In genomic region chr5:37370864-37371726, GRCh38 we compare ENCODE assay signal across 8 cellular contexts. TPM values are rescaled to one million over a fixed set of nuclear protein-coding genes. Genes with fewer than 3 reads are reported as not detected.
A peak's percentile ranks its signal among the peaks of the same experiment; 100 is the strongest.
DNase-seq lines count a peak whose midpoint lies in the region; ATAC-seq and TF ChIP-seq lines count a peak whose summit lies in the region.

NUP155 (minus strand) TSS chr5:37371106; CDS start chr5:37370977, 129 bp downstream.

- H3K27ac Mint-ChIP-seq in CD14-positive monocyte = peak within 1 kb of the TSS; percentile 91 to 98 (median 94)

- H3K4me3 ChIP-seq in liver (ENCODE audit: low read depth in 1 of 3, low read length in 3 of 3) = peak within 1 kb of the TSS; percentile 88 to 99 (median 90)

- peaks cover 25% of the 10 kb centered on the region for H3K4me1 Mint-ChIP-seq in CD14-positive monocyte

- no peaks in the 10 kb centered on the region for H3K9me3 ChIP-seq in liver (ENCODE audit: control insufficient read depth in 4 of 4, low read length in 3 of 4)

- DNase-seq in CD14-positive monocyte (ENCODE audit: low spot score) (peak; percentile 88), NCI-H774 (lab: John Stamatoyannopoulos, UW) (peak; percentile 94), dermis microvascular lymphatic vessel endothelial cell (ENCODE audit: low read depth in 2 of 2) (peak; percentile 81 to 95)
- peak; percentile 85 to 87 for DNase-seq in activated CD4-positive, alpha-beta T cell treated with anti-CD3 and anti-CD28 coated beads, Interleukin-2, amount 50 U/mL, for 4 hours
- peak; percentile 92 for DNase-seq in stimulated activated CD4-positive, alpha-beta T cell treated with anti-CD3 and anti-CD28 coated beads, Interleukin-4, amount 100 ng/mL, for 24 hours

- WGBS in liver = 3% methylated on average over 49 of the region's 49 CpGs

- no peak for TF ChIP-seq CTCF in CD14-positive monocyte (IDR thresholded peaks at IDR 0.05)
- no peak for TF ChIP-seq CTCF in liver (IDR thresholded peaks at IDR 0.05; ENCODE audit: low read depth, low read length, missing input control)

- peaks cover 4 to 21% (median 20%) of the 10 kb centered on the region in 4 donors for H3K4me1 ChIP-seq in liver (ENCODE audit: control insufficient read depth in 4 of 4, insufficient read depth in 4 of 4, low read length in 3 of 4)

- intact Hi-C loops in CD14-positive monocyte (cut with micrococcal nuclease) = no loop called here

- H3K27me3 ChIP-seq in liver (ENCODE audit: control insufficient read depth in 4 of 4, insufficient read depth in 4 of 4, low read length in 3 of 4) = no peaks in the 10 kb centered on the region

- peaks cover 0 to 10% of the 10 kb centered on the region in 2 donors for H3K36me3 Mint-ChIP-seq in CD14-positive monocyte

- peak in 1 of 2 donors; percentile 9 for TF ChIP-seq RAD21 in liver (IDR thresholded peaks at IDR 0.05)

- H3K4me3 Mint-ChIP-seq in CD14-positive monocyte = peak within 1 kb of the TSS; percentile 99 to 100

- H3K9me3 Mint-ChIP-seq in CD14-positive monocyte = no peaks in the 10 kb centered on the region

- peak within 1 kb of the TSS; percentile 66 to 85 for H3K9ac ChIP-seq in liver (ENCODE audit: low read depth in 1 of 2, low read length in 2 of 2)

- ATAC-seq in GM19395 (IDR thresholded peaks at IDR 0.05; ENCODE audit: unreplicated experiment) (peak; percentile 94), HG03565 (IDR thresholded peaks at IDR 0.05; ENCODE audit: unreplicated experiment) (peak; percentile 92)

- peaks cover 0 to 7% (median 5%) of the 10 kb centered on the region in 3 donors for H3K27me3 Mint-ChIP-seq in CD14-positive monocyte (ENCODE audit: low read depth in 3 of 3)

- no peaks in the 10 kb centered on the region for H3K36me3 ChIP-seq in liver (ENCODE audit: control insufficient read depth in 4 of 4, insufficient read depth in 3 of 4, low read depth in 1 of 4, low read length in 3 of 4)

- H3K27ac ChIP-seq in liver (ENCODE audit: low read depth in 1 of 2, low read length in 2 of 2) = peak within 1 kb of the TSS; percentile 55 to 65

TF ChIP-seq in liver, 16 proteins besides CTCF, POLR2A, EP300 and RAD21:
- peak; percentile 94 for TF ChIP-seq MAX (IDR thresholded peaks at IDR 0.05)
- peak; percentile 89 to 99 for TF ChIP-seq GABPA (IDR thresholded peaks at IDR 0.05 in 1 of 2, conservative IDR thresholded peaks at IDR 0.05 in 1 of 2)
- TF ChIP-seq ZBTB33 (IDR thresholded peaks at IDR 0.05) = peak; percentile 84
- no peak for TF ChIP-seq NR2F2 (IDR thresholded peaks at IDR 0.05)
- TF ChIP-seq TAF1 (conservative IDR thresholded peaks at IDR 0.05) = no peak
- TF ChIP-seq RXRA (IDR thresholded peaks at IDR 0.05) = peak; percentile 37 to 67
- peak in 1 of 2 donors; percentile 30 for TF ChIP-seq HNF4A (conservative IDR thresholded peaks at IDR 0.05)
- TF ChIP-seq FOXA1 (IDR thresholded peaks at IDR 0.05) = peak; percentile 47
- peak; percentile 22 for TF ChIP-seq FOXA2 (IDR thresholded peaks at IDR 0.05)
- TF ChIP-seq YY1 (IDR thresholded peaks at IDR 0.05) = peak; percentile 61
- TF ChIP-seq SP1 (IDR thresholded peaks at IDR 0.05) = peak; percentile 59
- TF ChIP-seq JUND (IDR thresholded peaks at IDR 0.05) = peak; percentile 23 to 24
- peak; percentile 78 for TF ChIP-seq REST (IDR thresholded peaks at IDR 0.05)
- TF ChIP-seq HNF4G (IDR thresholded peaks at IDR 0.05) = no peak
- no peak for TF ChIP-seq ATF3 (IDR thresholded peaks at IDR 0.05)
- TF ChIP-seq EGR1 (IDR thresholded peaks at IDR 0.05; ENCODE audit: low read depth in 2 of 2) = peak; percentile 82 to 85

RNA-seq across cellular contexts. Expression of gene NUP155, which starts in this region (rescaled TPM):
- polyA plus RNA-seq in CD14-positive monocyte = 1 to 10 TPM; 5.8 to 8.5 TPM
- total RNA-seq in dermis microvascular lymphatic vessel endothelial cell = 28.7 and 29.7 TPM in 2 replicates
- 10 to 100 TPM; 13.1 to 29.6 TPM for total RNA-seq in liver
- 1 to 10 TPM; 2.9 to 3.0 TPM for polyA plus RNA-seq in liver

Comparison
In these comparisons a context has a peak if more than half of its experiments do, and no peak if none do; other contexts are left out.
1. Peak in every context shown above with its lines: DNase-seq, ATAC-seq, H3K4me3 ChIP-seq and H3K27ac ChIP-seq.